In genomic region chr7:40676220-40676619, GRCh38 we compare ENCODE assay signal across 19 cellular contexts.
DNase-seq lines count a peak whose midpoint lies in the region; ATAC-seq, FAIRE-seq and TF ChIP-seq lines count a peak whose summit lies in the region.
"Had no signal": no experiment of that assay in that cellular context is flagged by ENCODE, and none has a peak within 500 bp of the region (broad histone marks: within the 10 kb centered on the region; RNA-seq: fewer than 3 reads in every experiment).

No MANE protein-coding gene starts in this region.

- H3K27me3 ChIP-seq in PC-3 (ENCODE audit: low read length) (no peaks in the 10 kb centered on the region), adipocyte (replicated peaks; ENCODE audit: control insufficient read depth, insufficient read depth, low read length) (no peaks in the 10 kb centered on the region)
- H3K27me3 ChIP-seq: BLaER1 treated with 17β-estradiol and CSF1 and Interleukin-3, amounts not matched to agents 10 nM and 100 nM had no signal

- no peak for FAIRE-seq in urothelium cell line (lab: Jason Lieb, UNC)
- FAIRE-seq: GM12878, HepG2 had no signal

- POLR2A ChIA-PET in PC-3 (lab: Charles Lee; ENCODE audit: unreplicated experiment) = no interaction called here

- intact Hi-C loops in PC-3 (cut with micrococcal nuclease) = loop anchor here (10.0 kb wide), 1 partner anchor 1029 kb away; the partner anchor contains the start of gene INHBA

- H3K4me3 Mint-ChIP-seq in mesothelial cell of epicardium = no peak overlapping the region
- H3K4me3 Mint-ChIP-seq: B cell; CD8-positive, alpha-beta T cell; IgD-negative memory B cell had no signal

- no peak overlapping the region for H2AFZ ChIP-seq in PC-3 (ENCODE audit: low read length)

- H3K9me3 ChIP-seq in PC-3 (ENCODE audit: low read length) (no peaks in the 10 kb centered on the region), adipocyte (ENCODE audit: control insufficient read depth, low read length) (no peaks in the 10 kb centered on the region)
- H3K9me3 ChIP-seq: BLaER1 treated with 17β-estradiol and CSF1 and Interleukin-3, amounts not matched to agents 10 nM and 100 nM had no signal

- H3K9me3 Mint-ChIP-seq in mesothelial cell of epicardium = peaks cover 3% of the 10 kb centered on the region
- H3K9me3 Mint-ChIP-seq: CD8-positive, alpha-beta T cell; IgD-negative memory B cell had no signal

- H3K4me1 ChIP-seq in PC-3 (ENCODE audit: insufficient read depth, low read length) (peaks cover 26% of the 10 kb centered on the region), adipocyte (ENCODE audit: control insufficient read depth, insufficient read depth, low read length) (peaks cover 8% of the 10 kb centered on the region)

- no peaks in the 10 kb centered on the region for H3K79me2 ChIP-seq in PC-3 (ENCODE audit: low read length)

- peaks cover 19% of the 10 kb centered on the region for H3K4me1 Mint-ChIP-seq in mesothelial cell of epicardium
- H3K4me1 Mint-ChIP-seq: B cell, IgD-negative memory B cell had no signal

- no peaks in the 10 kb centered on the region for H3K36me3 ChIP-seq in PC-3 (ENCODE audit: low read depth, low read length)
- H3K36me3 ChIP-seq in adipocyte (ENCODE audit: control insufficient read depth, insufficient read depth, low read length, severe bottlenecking) = no peaks in the 10 kb centered on the region
- H3K36me3 ChIP-seq: BLaER1 treated with 17β-estradiol and CSF1 and Interleukin-3, amounts not matched to agents 10 nM and 100 nM had no signal

- H3K4me3 ChIP-seq in PC-3 (ENCODE audit: low read length) (no peak overlapping the region), adipocyte (ENCODE audit: low read length) (no peak overlapping the region)
- H3K4me3 ChIP-seq: BLaER1 treated with 17β-estradiol and CSF1 and Interleukin-3, amounts not matched to agents 10 nM and 100 nM; GM12878 had no signal

- no TSS peak for BruUV-seq in PC-3 (replicated peaks; lab: Mats Ljungman, UMichigan)

- no peak overlapping the region for H3K4me2 ChIP-seq in PC-3 (ENCODE audit: low read length)
- H3K4me2 ChIP-seq: BLaER1 treated with 17β-estradiol and CSF1 and Interleukin-3, amounts not matched to agents 10 nM and 100 nM had no signal

- CTCF ChIA-PET in PC-3 (lab: Charles Lee) = no interaction called here

- H3K27me3 Mint-ChIP-seq in mesothelial cell of epicardium (ENCODE audit: low read depth) = no peaks in the 10 kb centered on the region
- H3K27me3 Mint-ChIP-seq: IgD-negative memory B cell had no signal

- TF ChIP-seq CTCF in PC-3 (conservative IDR thresholded peaks at IDR 0.05; ENCODE audit: low read depth, low read length) (no peak), mesothelial cell of epicardium (IDR thresholded peaks at IDR 0.05; ENCODE audit: unreplicated experiment) (no peak)

- H3K27ac ChIP-seq in PC-3 (ENCODE audit: low read length) = no peak overlapping the region
- H3K27ac ChIP-seq: BLaER1 treated with 17β-estradiol and CSF1 and Interleukin-3, amounts not matched to agents 10 nM and 100 nM had no signal

- no peak overlapping the region for H3K27ac Mint-ChIP-seq in mesothelial cell of epicardium
- H3K27ac Mint-ChIP-seq: B cell; CD8-positive, alpha-beta T cell; IgD-negative memory B cell had no signal

- no peaks in the 10 kb centered on the region for H4K20me1 ChIP-seq in PC-3 (ENCODE audit: low read length)
- H4K20me1 ChIP-seq: BLaER1 treated with 17β-estradiol and CSF1 and Interleukin-3, amounts not matched to agents 10 nM and 100 nM had no signal

- DNase-seq in HCEC 1CT (peak; percentile 61), PC-3 (peak; percentile 73), adipocyte (ENCODE audit: low read depth) (peak; percentile 37), urothelium cell line (ENCODE audit: low spot score) (peak; percentile 32), mesothelial cell of epicardium (ENCODE audit: low spot score in 2 of 2, unreplicated experiment in 2 of 2) (no peak)
- DNase-seq: CD8-positive, alpha-beta T cell; DMS 273 treated with DMSO at 0.1 percent for 48 hours; DMS53; DND-41; EL; GOT3; H7 had no signal

- H3K9ac ChIP-seq in PC-3 (ENCODE audit: low read length) (no peak overlapping the region), adipocyte (ENCODE audit: low read length) (no peak overlapping the region)
- H3K9ac ChIP-seq: BLaER1 treated with 17β-estradiol and CSF1 and Interleukin-3, amounts not matched to agents 10 nM and 100 nM had no signal

- H3K9me2 ChIP-seq in PC-3 (replicated peaks; ENCODE audit: low read length) = no peaks in the 10 kb centered on the region

- no peaks in the 10 kb centered on the region for H3F3A ChIP-seq in PC-3 (ENCODE audit: low read length, unreplicated experiment)

- ATAC-seq in PC-3 (peak; percentile 55), HG02759 (IDR thresholded peaks at IDR 0.05; ENCODE audit: unreplicated experiment) (no peak), GM18519 (IDR thresholded peaks at IDR 0.05; ENCODE audit: low FRiP score, unreplicated experiment) (no peak)
- ATAC-seq: CD8-positive, alpha-beta T cell; GM12878; HepG2 had no signal

- H3K36me3 Mint-ChIP-seq in mesothelial cell of epicardium = no peaks in the 10 kb centered on the region
- H3K36me3 Mint-ChIP-seq: CD8-positive, alpha-beta T cell; IgD-negative memory B cell had no signal

Comparison
In these comparisons a context has a peak if more than half of its experiments do, and no peak if none do; other contexts are left out.
1. DNase-seq: peak in HCEC 1CT (single experiment), PC-3 (single experiment), adipocyte (single experiment) and urothelium cell line (single experiment); none in mesothelial cell of epicardium (0 of 2).